ENCODE assay signal across 19 cellular contexts in genomic region chr14:67464377-67464776, GRCh38. TPM values are rescaled to one million over a fixed set of nuclear protein-coding genes. Genes with fewer than 3 reads are reported as not detected.
"Had no signal": no experiment of that assay in that cellular context is flagged by ENCODE, and none has a peak within 500 bp of the region (broad histone marks: within the 10 kb centered on the region; RNA-seq: fewer than 3 reads in every experiment).

No MANE protein-coding gene starts in this region.

- H3K36me3 Mint-ChIP-seq: natural killer cell treated with Interleukin-12 subunit alpha and Interleukin-12 subunit beta and Interleukin-15 and Interleukin-18, amount 100 ng/mL, for 72 hours; stimulated activated memory B cell treated with anti-CD40 and anti-IgM and Interleukin-4, amounts not matched to agents 10 μg/mL and 1 μg/mL and 100 μg/mL, for 72 hours had no signal

- DNase-seq: activated T-cell treated with anti-CD3 and anti-CD28 coated beads, Interleukin-2, amount 50 U/mL, for 72 hours; aorta; heart left ventricle; islet precursor cell; mucosa of descending colon; occipital lobe; stimulated activated CD4-positive, alpha-beta T cell treated with anti-CD3 and anti-CD28 coated beads, Interleukin-1b, Interleukin-23, amount 100 ng/mL, for 48 hours; upper lobe of left lung had no signal

- H3K27me3 ChIP-seq: heart left ventricle, spleen, suprapubic skin, upper lobe of left lung had no signal

- FAIRE-seq: bronchial epithelial cell, frontal cortex had no signal

- H3K27ac Mint-ChIP-seq: activated T-cell treated with anti-CD3 and anti-CD28 coated beads, Interleukin-2, amount 50 U/mL, for 72 hours; natural killer cell treated with Interleukin-12 subunit alpha and Interleukin-12 subunit beta and Interleukin-15 and Interleukin-18, amount 100 ng/mL, for 72 hours; stimulated activated memory B cell treated with anti-CD40 and anti-IgM and Interleukin-4, amounts not matched to agents 10 μg/mL and 1 μg/mL and 100 μg/mL, for 72 hours; T-helper 2 cell treated with Interferon-gamma antibody and Interleukin-4, amounts not matched to agents 5 μg/mL and 100 μg/mL, for 36 hours had no signal

- H3K4me3 ChIP-seq: heart left ventricle, mucosa of descending colon, prostate gland, spleen, suprapubic skin, upper lobe of left lung had no signal

- ATAC-seq: activated CD4-positive, CD25-positive, alpha-beta regulatory T cell treated with anti-CD3 and anti-CD28 coated beads, Interleukin-2, amount 50 U/mL, for 24 hours; heart left ventricle; left lobe of liver; mucosa of descending colon; sciatic nerve; stimulated activated memory B cell treated with anti-CD40 and anti-IgM and Interleukin-4, amounts not matched to agents 10 μg/mL and 1 μg/mL and 100 μg/mL, for 72 hours had no signal

- H3K4me3 Mint-ChIP-seq: activated T-cell treated with anti-CD3 and anti-CD28 coated beads, Interleukin-2, amount 50 U/mL, for 72 hours; natural killer cell treated with Interleukin-12 subunit alpha and Interleukin-12 subunit beta and Interleukin-15 and Interleukin-18, amount 100 ng/mL, for 72 hours; stimulated activated memory B cell treated with anti-CD40 and anti-IgM and Interleukin-4, amounts not matched to agents 10 μg/mL and 1 μg/mL and 100 μg/mL, for 72 hours; T-helper 2 cell treated with Interferon-gamma antibody and Interleukin-4, amounts not matched to agents 5 μg/mL and 100 μg/mL, for 36 hours had no signal

- H3K4me1 ChIP-seq: prostate gland, suprapubic skin, upper lobe of left lung had no signal

- H3K9me3 Mint-ChIP-seq: activated T-cell treated with anti-CD3 and anti-CD28 coated beads, Interleukin-2, amount 50 U/mL, for 72 hours; natural killer cell treated with Interleukin-12 subunit alpha and Interleukin-12 subunit beta and Interleukin-15 and Interleukin-18, amount 100 ng/mL, for 72 hours; stimulated activated memory B cell treated with anti-CD40 and anti-IgM and Interleukin-4, amounts not matched to agents 10 μg/mL and 1 μg/mL and 100 μg/mL, for 72 hours; T-helper 2 cell treated with Interferon-gamma antibody and Interleukin-4, amounts not matched to agents 5 μg/mL and 100 μg/mL, for 36 hours had no signal

- H3K9me3 ChIP-seq: heart left ventricle, mucosa of descending colon, prostate gland, spleen, suprapubic skin, upper lobe of left lung had no signal

- H3K27ac ChIP-seq: heart left ventricle, prostate gland, spleen, suprapubic skin, upper lobe of left lung had no signal

- H3K36me3 ChIP-seq: heart left ventricle, prostate gland, spleen, suprapubic skin, upper lobe of left lung had no signal

- H3K27me3 Mint-ChIP-seq: stimulated activated memory B cell treated with anti-CD40 and anti-IgM and Interleukin-4, amounts not matched to agents 10 μg/mL and 1 μg/mL and 100 μg/mL, for 72 hours had no signal

RNA-seq across cellular contexts. Expression of gene PLEK2, which starts 52.4 kb away (rescaled TPM):
- total RNA-seq: natural killer cell treated with Interleukin-12 subunit alpha and Interleukin-12 subunit beta and Interleukin-15 and Interleukin-18, amount 100 ng/mL, for 72 hours had no signal
